In genomic region chr2:73877071-73877802, GRCh38 we compare ENCODE assay signal across 12 cellular contexts. TPM values are rescaled to one million over a fixed set of nuclear protein-coding genes. Genes with fewer than 3 reads are reported as not detected.
A peak's percentile ranks its signal among the peaks of the same experiment; 100 is the strongest.
DNase-seq lines count a peak whose midpoint lies in the region; ATAC-seq lines count a peak whose summit lies in the region.
"Had no signal": no experiment of that assay in that cellular context is flagged by ENCODE, and none has a peak within 500 bp of the region (broad histone marks: within the 10 kb centered on the region; RNA-seq: fewer than 3 reads in every experiment).

No MANE protein-coding gene starts in this region.

- H3K4me3 Mint-ChIP-seq in activated CD8-positive, alpha-beta memory T cell treated with anti-CD3 and anti-CD28 coated beads, Interleukin-2, amount 10 ng/mL, durations not matched to agents 7 days and 5 days = no peak overlapping the region
- H3K4me3 Mint-ChIP-seq in stimulated activated memory B cell treated with anti-CD40 and anti-IgM and Interleukin-4, amounts not matched to agents 10 μg/mL and 1 μg/mL and 100 μg/mL, for 72 hours = no peak overlapping the region

- peak; percentile 42 for ATAC-seq in activated CD8-positive, alpha-beta memory T cell treated with anti-CD3 and anti-CD28 coated beads, Interleukin-2, amount 10 ng/mL, durations not matched to agents 7 days and 5 days
- ATAC-seq in esophagus mucosa (peak; percentile 64), HG02759 (IDR thresholded peaks at IDR 0.05; ENCODE audit: unreplicated experiment) (no peak)
- ATAC-seq in stimulated activated memory B cell treated with anti-CD40 and anti-IgM and Interleukin-4, amounts not matched to agents 10 μg/mL and 1 μg/mL and 100 μg/mL, for 72 hours = peak; percentile 27
- ATAC-seq: foreskin keratinocyte had no signal

- H3K9me3 ChIP-seq in effector memory CD4-positive, alpha-beta T cell (ENCODE audit: control insufficient read depth, low read length) = no peaks in the 10 kb centered on the region
- H3K9me3 ChIP-seq: tibial artery had no signal

- H3K27me3 Mint-ChIP-seq in activated CD8-positive, alpha-beta memory T cell treated with anti-CD3 and anti-CD28 coated beads, Interleukin-2, amount 10 ng/mL, durations not matched to agents 7 days and 5 days = peaks cover 3% of the 10 kb centered on the region
- H3K27me3 Mint-ChIP-seq in stimulated activated memory B cell treated with anti-CD40 and anti-IgM and Interleukin-4, amounts not matched to agents 10 μg/mL and 1 μg/mL and 100 μg/mL, for 72 hours = peaks cover 1% of the 10 kb centered on the region

- no peak overlapping the region for H3K4me3 ChIP-seq in effector memory CD4-positive, alpha-beta T cell (ENCODE audit: insufficient read depth, low read depth, low read length, poor library complexity, severe bottlenecking)
- H3K4me3 ChIP-seq: tibial artery had no signal

- CTCF ChIA-PET in activated CD8-positive, alpha-beta memory T cell treated with anti-CD3 and anti-CD28 coated beads, Interleukin-2, amount 10 ng/mL, durations not matched to agents 7 days and 5 days (lab: Charles Lee) = interaction anchor here (1.5 kb wide), 1 partner anchor 201 kb away, joined by 3 read pairs; no protein-coding TSS in a partner anchor

- no peaks in the 10 kb centered on the region for H3K27me3 ChIP-seq in effector memory CD4-positive, alpha-beta T cell (replicated peaks; ENCODE audit: control insufficient read depth, insufficient read depth, low read length, poor library complexity, severe bottlenecking)
- H3K27me3 ChIP-seq: foreskin keratinocyte, tibial artery had no signal

- H3K9me3 Mint-ChIP-seq in activated CD8-positive, alpha-beta memory T cell treated with anti-CD3 and anti-CD28 coated beads, Interleukin-2, amount 10 ng/mL, durations not matched to agents 7 days and 5 days (ENCODE audit: low read depth) = no peaks in the 10 kb centered on the region
- no peaks in the 10 kb centered on the region for H3K9me3 Mint-ChIP-seq in stimulated activated memory B cell treated with anti-CD40 and anti-IgM and Interleukin-4, amounts not matched to agents 10 μg/mL and 1 μg/mL and 100 μg/mL, for 72 hours

- peaks cover 12% of the 10 kb centered on the region for H3K4me1 Mint-ChIP-seq in activated CD8-positive, alpha-beta memory T cell treated with anti-CD3 and anti-CD28 coated beads, Interleukin-2, amount 10 ng/mL, durations not matched to agents 7 days and 5 days
- H3K4me1 Mint-ChIP-seq in stimulated activated memory B cell treated with anti-CD40 and anti-IgM and Interleukin-4, amounts not matched to agents 10 μg/mL and 1 μg/mL and 100 μg/mL, for 72 hours = no peaks in the 10 kb centered on the region

- DNase-seq in activated CD8-positive, alpha-beta memory T cell treated with anti-CD3 and anti-CD28 coated beads, Interleukin-2, amount 10 ng/mL, durations not matched to agents 7 days and 5 days = no peak
- DNase-seq in activated CD8-positive, alpha-beta memory T cell treated with anti-CD3 and anti-CD28 coated beads for 24 hours = no peak
- DNase-seq in NCI-H2107 treated with DMSO at 0.1 percent for 48 hours (lab: John Stamatoyannopoulos, UW; ENCODE audit: unreplicated experiment) (peak; percentile 77), NCI-H82 (lab: John Stamatoyannopoulos, UW) (no peak)
- no peak for DNase-seq in effector memory CD4-positive, alpha-beta T cell
- DNase-seq: ACHN, SW 1271, tibial artery had no signal

- H3K27ac ChIP-seq in effector memory CD4-positive, alpha-beta T cell (ENCODE audit: insufficient read depth, low read length, poor library complexity, severe bottlenecking) = no peak overlapping the region
- H3K27ac ChIP-seq: foreskin keratinocyte, tibial artery had no signal

- H3K4me1 ChIP-seq in effector memory CD4-positive, alpha-beta T cell (ENCODE audit: control insufficient read depth, insufficient read depth, low read length, poor library complexity, severe bottlenecking) = no peaks in the 10 kb centered on the region
- H3K4me1 ChIP-seq: foreskin keratinocyte, tibial artery had no signal

- H3K36me3 Mint-ChIP-seq in activated CD8-positive, alpha-beta memory T cell treated with anti-CD3 and anti-CD28 coated beads, Interleukin-2, amount 10 ng/mL, durations not matched to agents 7 days and 5 days = no peaks in the 10 kb centered on the region
- H3K36me3 Mint-ChIP-seq in stimulated activated memory B cell treated with anti-CD40 and anti-IgM and Interleukin-4, amounts not matched to agents 10 μg/mL and 1 μg/mL and 100 μg/mL, for 72 hours = peaks cover 7% of the 10 kb centered on the region

- H3K36me3 ChIP-seq in effector memory CD4-positive, alpha-beta T cell (ENCODE audit: control insufficient read depth, insufficient read depth, low read length) = no peaks in the 10 kb centered on the region
- H3K36me3 ChIP-seq: tibial artery had no signal

- H3K27ac Mint-ChIP-seq in activated CD8-positive, alpha-beta memory T cell treated with anti-CD3 and anti-CD28 coated beads, Interleukin-2, amount 10 ng/mL, durations not matched to agents 7 days and 5 days = no peak overlapping the region
- H3K27ac Mint-ChIP-seq in stimulated activated memory B cell treated with anti-CD40 and anti-IgM and Interleukin-4, amounts not matched to agents 10 μg/mL and 1 μg/mL and 100 μg/mL, for 72 hours = no peak overlapping the region

RNA-seq across cellular contexts. Expression of gene ACTG2, which starts 15.6 kb away (rescaled TPM):
- not detected for total RNA-seq in activated CD8-positive, alpha-beta memory T cell treated with anti-CD3 and anti-CD28 coated beads, Interleukin-2, amount 10 ng/mL, durations not matched to agents 7 days and 5 days
- total RNA-seq in esophagus mucosa = 40.8 TPM

RNA-seq across cellular contexts. Expression of gene STAMBP, which starts 48.5 kb away (rescaled TPM):
- total RNA-seq in activated CD8-positive, alpha-beta memory T cell treated with anti-CD3 and anti-CD28 coated beads, Interleukin-2, amount 10 ng/mL, durations not matched to agents 7 days and 5 days = 10 to 100 TPM; 42.8 to 58.8 TPM
- total RNA-seq in esophagus mucosa = 33.5 TPM

RNA-seq across cellular contexts. Expression of gene DGUOK, which starts 49.4 kb away (rescaled TPM):
- 10 to 100 TPM; 65.9 to 75.4 TPM for total RNA-seq in activated CD8-positive, alpha-beta memory T cell treated with anti-CD3 and anti-CD28 coated beads, Interleukin-2, amount 10 ng/mL, durations not matched to agents 7 days and 5 days
- 38.3 TPM for total RNA-seq in esophagus mucosa

Comparison
In these comparisons a context has a peak if more than half of its experiments do, and no peak if none do; other contexts are left out.
1. RNA of gene ACTG2, which starts 15.6 kb away (total RNA-seq): 40.8 TPM in esophagus mucosa (single experiment); not detected in activated CD8-positive, alpha-beta memory T cell treated with anti-CD3 and anti-CD28 coated beads, Interleukin-2, amount 10 ng/mL, durations not matched to agents 7 days and 5 days; every median in the first group is over 10 times any median in the second.